Comparison of ENCODE assay signal across 13 cellular contexts in genomic region chr20:37921341-37921929, GRCh38. TPM values are rescaled to one million over a fixed set of nuclear protein-coding genes. Genes with fewer than 3 reads are reported as not detected.
DNase-seq lines count a peak whose midpoint lies in the region; ATAC-seq and TF ChIP-seq lines count a peak whose summit lies in the region.
"Had no signal": no experiment of that assay in that cellular context is flagged by ENCODE, and none has a peak within 500 bp of the region (broad histone marks: within the 10 kb centered on the region; RNA-seq: fewer than 3 reads in every experiment).

No MANE protein-coding gene starts in this region.

- H3K4me3 Mint-ChIP-seq in activated naive CD4-positive, alpha-beta T cell treated with anti-CD3 and anti-CD28 coated beads for 36 hours = no peak overlapping the region
- peak overlapping the region; percentile 0 for H3K4me3 Mint-ChIP-seq in stimulated activated memory B cell treated with anti-CD40 and anti-IgM and Interleukin-4, amounts not matched to agents 10 μg/mL and 1 μg/mL and 100 μg/mL, for 72 hours
- H3K4me3 Mint-ChIP-seq in GM23338 = no peak overlapping the region

- 0 out of 2 replicates have a peak, but pooled peaks cover 4% of the 10 kb centered on the region for H3F3A ChIP-seq in GM23338 (replicated peaks; ENCODE audit: low read depth)

- peaks cover 16% of the 10 kb centered on the region for H3K4me1 ChIP-seq in GM23338 (ENCODE audit: insufficient read depth)

- H3K27me3 ChIP-seq in GM23338 (ENCODE audit: insufficient read depth) = peaks cover 7% of the 10 kb centered on the region; the same call in 1 of the 2 replicates

- no peak overlapping the region for H2AFZ ChIP-seq in GM23338

- no peak overlapping the region for H3K27ac ChIP-seq in GM23338 (ENCODE audit: low read depth)
- H3K27ac ChIP-seq: VCaP had no signal

- CTCF ChIA-PET in activated naive CD4-positive, alpha-beta T cell treated with anti-CD3 and anti-CD28 coated beads for 36 hours (lab: Charles Lee) = no interaction called here

- no peaks in the 10 kb centered on the region for H3K79me2 ChIP-seq in GM23338 (replicated peaks; ENCODE audit: insufficient read depth)

- no peaks in the 10 kb centered on the region for H3K36me3 Mint-ChIP-seq in activated naive CD4-positive, alpha-beta T cell treated with anti-CD3 and anti-CD28 coated beads, Interleukin-2, amount 50 U/mL, for 72 hours
- no peaks in the 10 kb centered on the region for H3K36me3 Mint-ChIP-seq in activated naive CD4-positive, alpha-beta T cell treated with anti-CD3 and anti-CD28 coated beads for 36 hours (ENCODE audit: low read depth)
- no peaks in the 10 kb centered on the region for H3K36me3 Mint-ChIP-seq in stimulated activated memory B cell treated with anti-CD40 and anti-IgM and Interleukin-4, amounts not matched to agents 10 μg/mL and 1 μg/mL and 100 μg/mL, for 72 hours
- H3K36me3 Mint-ChIP-seq in GM23338 (ENCODE audit: low read depth) = no peaks in the 10 kb centered on the region

- TF ChIP-seq CTCF in GM23338 (conservative IDR thresholded peaks at IDR 0.05; ENCODE audit: low read depth in 2 of 2) = no peak

- H3K36me3 ChIP-seq in GM23338 (ENCODE audit: insufficient read depth) = no peaks in the 10 kb centered on the region

- intact Hi-C loops in activated naive CD4-positive, alpha-beta T cell treated with anti-CD3 and anti-CD28 coated beads for 36 hours (cut with micrococcal nuclease) = loop anchor here (5.0 kb wide), 1 partner anchor 81 kb away; no protein-coding TSS in a partner anchor

- H3K9me2 ChIP-seq in GM23338 (ENCODE audit: insufficient read depth) = no peaks in the 10 kb centered on the region

- no peaks in the 10 kb centered on the region for H4K20me1 ChIP-seq in GM23338 (replicated peaks; ENCODE audit: insufficient read depth)

- no peak overlapping the region for H3K4me2 ChIP-seq in GM23338
- H3K4me2 ChIP-seq: smooth muscle cell had no signal

- no peak overlapping the region for H3K4me3 ChIP-seq in GM23338
- H3K4me3 ChIP-seq: smooth muscle cell had no signal

- no peak for DNase-seq in activated naive CD4-positive, alpha-beta T cell treated with anti-CD3 and anti-CD28 coated beads, Interleukin-2, amount 50 U/mL, for 72 hours (ENCODE audit: low spot score in 2 of 2)
- DNase-seq in activated naive CD4-positive, alpha-beta T cell treated with anti-CD3 and anti-CD28 coated beads for 36 hours = no peak
- DNase-seq in GM23338 (ENCODE audit: low spot score) (no peak), retina (no peak), KG1 (lab: John Stamatoyannopoulos, UW) (no peak)
- DNase-seq: activated gamma-delta T cell treated with Interleukin-2 at 50 U/mL for 16 hours, NCI-H2081 treated with DMSO at 0.1 percent for 48 hours had no signal

- peak; percentile 45 to 73 for ATAC-seq in activated naive CD4-positive, alpha-beta T cell treated with anti-CD3 and anti-CD28 coated beads, Interleukin-2, amount 50 U/mL, for 72 hours
- ATAC-seq in GM21528 (IDR thresholded peaks at IDR 0.05; ENCODE audit: low FRiP score, unreplicated experiment) (peak; percentile 41), HG03175 (IDR thresholded peaks at IDR 0.05; ENCODE audit: unreplicated experiment) (peak; percentile 76), GM23338 (no peak)
- peak; percentile 88 for ATAC-seq in stimulated activated memory B cell treated with anti-CD40 and anti-IgM and Interleukin-4, amounts not matched to agents 10 μg/mL and 1 μg/mL and 100 μg/mL, for 72 hours
- ATAC-seq: Panc1 had no signal

- peaks cover 11% of the 10 kb centered on the region for H3K4me1 Mint-ChIP-seq in activated naive CD4-positive, alpha-beta T cell treated with anti-CD3 and anti-CD28 coated beads for 36 hours (ENCODE audit: low read depth)
- H3K4me1 Mint-ChIP-seq in stimulated activated memory B cell treated with anti-CD40 and anti-IgM and Interleukin-4, amounts not matched to agents 10 μg/mL and 1 μg/mL and 100 μg/mL, for 72 hours = peaks cover 23% of the 10 kb centered on the region
- H3K4me1 Mint-ChIP-seq in GM23338 = peaks cover 27% of the 10 kb centered on the region

- no peaks in the 10 kb centered on the region for H3K9me3 Mint-ChIP-seq in activated naive CD4-positive, alpha-beta T cell treated with anti-CD3 and anti-CD28 coated beads, Interleukin-2, amount 50 U/mL, for 72 hours
- no peaks in the 10 kb centered on the region for H3K9me3 Mint-ChIP-seq in activated naive CD4-positive, alpha-beta T cell treated with anti-CD3 and anti-CD28 coated beads for 36 hours
- no peaks in the 10 kb centered on the region for H3K9me3 Mint-ChIP-seq in stimulated activated memory B cell treated with anti-CD40 and anti-IgM and Interleukin-4, amounts not matched to agents 10 μg/mL and 1 μg/mL and 100 μg/mL, for 72 hours
- H3K9me3 Mint-ChIP-seq in GM23338 = no peaks in the 10 kb centered on the region

- no peak overlapping the region for H3K27ac Mint-ChIP-seq in activated naive CD4-positive, alpha-beta T cell treated with anti-CD3 and anti-CD28 coated beads, Interleukin-2, amount 50 U/mL, for 72 hours
- H3K27ac Mint-ChIP-seq in activated naive CD4-positive, alpha-beta T cell treated with anti-CD3 and anti-CD28 coated beads for 36 hours = no peak overlapping the region
- peak overlapping the region; percentile 38 for H3K27ac Mint-ChIP-seq in stimulated activated memory B cell treated with anti-CD40 and anti-IgM and Interleukin-4, amounts not matched to agents 10 μg/mL and 1 μg/mL and 100 μg/mL, for 72 hours
- H3K27ac Mint-ChIP-seq in GM23338 = no peak overlapping the region

- H3K27me3 Mint-ChIP-seq in activated naive CD4-positive, alpha-beta T cell treated with anti-CD3 and anti-CD28 coated beads for 36 hours (ENCODE audit: low read depth) = peaks cover 3% of the 10 kb centered on the region
- peaks cover 3% of the 10 kb centered on the region for H3K27me3 Mint-ChIP-seq in stimulated activated memory B cell treated with anti-CD40 and anti-IgM and Interleukin-4, amounts not matched to agents 10 μg/mL and 1 μg/mL and 100 μg/mL, for 72 hours
- peaks cover 9% of the 10 kb centered on the region for H3K27me3 Mint-ChIP-seq in GM23338 (ENCODE audit: insufficient read depth, low read depth, poor library complexity)

TF ChIP-seq in GM23338, 12 proteins besides CTCF, POLR2A, EP300 and RAD21 (continues in another document):
- TF ChIP-seq ZNF114 (CRISPR knock-in tag; IDR thresholded peaks at IDR 0.05) (no peak), POLR2AphosphoS5 (IDR thresholded peaks at IDR 0.05; ENCODE audit: low read depth) (no peak), ETS1 (IDR thresholded peaks at IDR 0.05) (no peak), STAT1 (IDR thresholded peaks at IDR 0.05; ENCODE audit: unreplicated experiment) (no peak), ZNF331 (CRISPR knock-in tag; IDR thresholded peaks at IDR 0.05; ENCODE audit: low read depth) (no peak), EZH2phosphoT487 (IDR thresholded peaks at IDR 0.05; ENCODE audit: unreplicated experiment) (no peak), NANOG (IDR thresholded peaks at IDR 0.05; ENCODE audit: borderline replicate concordance) (no peak), JUNB (IDR thresholded peaks at IDR 0.05; ENCODE audit: unreplicated experiment) (no peak), EZH2 (IDR thresholded peaks at IDR 0.05; ENCODE audit: low read depth, unreplicated experiment) (no peak)
- TF ChIP-seq, protein P1, sequence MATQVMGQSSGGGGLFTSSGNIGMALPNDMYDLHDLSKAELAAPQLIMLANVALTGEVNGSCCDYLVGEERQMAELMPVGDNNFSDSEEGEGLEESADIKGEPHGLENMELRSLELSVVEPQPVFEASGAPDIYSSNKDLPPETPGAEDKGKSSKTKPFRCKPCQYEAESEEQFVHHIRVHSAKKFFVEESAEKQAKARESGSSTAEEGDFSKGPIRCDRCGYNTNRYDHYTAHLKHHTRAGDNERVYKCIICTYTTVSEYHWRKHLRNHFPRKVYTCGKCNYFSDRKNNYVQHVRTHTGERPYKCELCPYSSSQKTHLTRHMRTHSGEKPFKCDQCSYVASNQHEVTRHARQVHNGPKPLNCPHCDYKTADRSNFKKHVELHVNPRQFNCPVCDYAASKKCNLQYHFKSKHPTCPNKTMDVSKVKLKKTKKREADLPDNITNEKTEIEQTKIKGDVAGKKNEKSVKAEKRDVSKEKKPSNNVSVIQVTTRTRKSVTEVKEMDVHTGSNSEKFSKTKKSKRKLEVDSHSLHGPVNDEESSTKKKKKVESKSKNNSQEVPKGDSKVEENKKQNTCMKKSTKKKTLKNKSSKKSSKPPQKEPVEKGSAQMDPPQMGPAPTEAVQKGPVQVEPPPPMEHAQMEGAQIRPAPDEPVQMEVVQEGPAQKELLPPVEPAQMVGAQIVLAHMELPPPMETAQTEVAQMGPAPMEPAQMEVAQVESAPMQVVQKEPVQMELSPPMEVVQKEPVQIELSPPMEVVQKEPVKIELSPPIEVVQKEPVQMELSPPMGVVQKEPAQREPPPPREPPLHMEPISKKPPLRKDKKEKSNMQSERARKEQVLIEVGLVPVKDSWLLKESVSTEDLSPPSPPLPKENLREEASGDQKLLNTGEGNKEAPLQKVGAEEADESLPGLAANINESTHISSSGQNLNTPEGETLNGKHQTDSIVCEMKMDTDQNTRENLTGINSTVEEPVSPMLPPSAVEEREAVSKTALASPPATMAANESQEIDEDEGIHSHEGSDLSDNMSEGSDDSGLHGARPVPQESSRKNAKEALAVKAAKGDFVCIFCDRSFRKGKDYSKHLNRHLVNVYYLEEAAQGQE (IDR thresholded peaks at IDR 0.05; ENCODE audit: unreplicated experiment) = no peak

RNA-seq across cellular contexts. Expression of gene VSTM2L, which starts 18.5 kb away (rescaled TPM):
- under 1 TPM; 0.30 to 0.33 TPM for total RNA-seq in activated naive CD4-positive, alpha-beta T cell treated with anti-CD3 and anti-CD28 coated beads, Interleukin-2, amount 50 U/mL, for 72 hours
- not detected for total RNA-seq in activated naive CD4-positive, alpha-beta T cell treated with anti-CD3 and anti-CD28 coated beads for 36 hours
- 0.43 and 1.9 TPM in 2 replicates for total RNA-seq in GM23338 (2014; rRNA removed; shearing (Covaris generic))
- polyA plus RNA-seq in GM23338 (2016; fragmentation: Nextera tagmentation; extraction: Ambion mirVana) = 0.54 and 0.60 TPM in 2 replicates
